8 cellular contexts compared by ENCODE assay signal in genomic region chr3:100603449-100603848, GRCh38. TPM values are rescaled to one million over a fixed set of nuclear protein-coding genes. Genes with fewer than 3 reads are reported as not detected.
DNase-seq lines count a peak whose midpoint lies in the region; ATAC-seq and TF ChIP-seq lines count a peak whose summit lies in the region.

No MANE protein-coding gene starts in this region.

- H3K79me2 ChIP-seq in fibroblast of lung (ENCODE audit: control insufficient read depth, insufficient read depth, low read length), result no peaks in the 10 kb centered on the region

- ATAC-seq in GM18870 (IDR thresholded peaks at IDR 0.05; ENCODE audit: unreplicated experiment) (peak; percentile 30), HG03196 (IDR thresholded peaks at IDR 0.05; ENCODE audit: unreplicated experiment) (peak; percentile 34), SK-N-SH treated with all-trans-retinoic acid at 6 μM for 48 hours (peak; percentile 99), sciatic nerve (peak; percentile 55)

- intact Hi-C loops in sciatic nerve (cut with DNase I), result no loop called here

- DNase-seq in COLO668 (lab: John Stamatoyannopoulos, UW; ENCODE audit: unreplicated experiment) (peak; percentile 9), fibroblast of lung (ENCODE audit: low read depth in 2 of 2) (peak; percentile 10 to 24), sciatic nerve (ENCODE audit: low spot score) (no peak), germinal center (ENCODE audit: low spot score) (no peak), activated gamma-delta T cell treated with Interleukin-2 at 50 U/mL for 16 hours (no peak)

- no peaks in the 10 kb centered on the region for H3K9me3 ChIP-seq in fibroblast of lung (ENCODE audit: control insufficient read depth, insufficient read depth, low read depth, low read length)

- peak overlapping the region; percentile 34 for H3K4me2 ChIP-seq in fibroblast of lung (ENCODE audit: extremely low read depth, insufficient read depth, low read length)

- peak; percentile 60 to 61 for TF ChIP-seq CTCF in fibroblast of lung (conservative IDR thresholded peaks at IDR 0.05 in 1 of 2, IDR thresholded peaks at IDR 0.05 in 1 of 2; ENCODE audit: low read depth in 1 of 2, low read length in 2 of 2)

- H3K36me3 ChIP-seq in fibroblast of lung (ENCODE audit: control insufficient read depth, insufficient read depth, low read length), result no peaks in the 10 kb centered on the region

- H3K27me3 ChIP-seq in fibroblast of lung (ENCODE audit: control insufficient read depth, insufficient read depth, low read length), result no peaks in the 10 kb centered on the region

- peak overlapping the region; percentile 53 for H2AFZ ChIP-seq in fibroblast of lung (ENCODE audit: low read length)

- H3K9ac ChIP-seq in fibroblast of lung (ENCODE audit: insufficient read depth, low read length), result no peak overlapping the region

- H4K20me1 ChIP-seq in fibroblast of lung (ENCODE audit: control insufficient read depth, extremely low read depth, insufficient read depth, low read length), result no peaks in the 10 kb centered on the region

- no peaks in the 10 kb centered on the region for H3K4me1 ChIP-seq in fibroblast of lung (ENCODE audit: control insufficient read depth, extremely low read depth, insufficient read depth, low read length)

- H3K4me3 ChIP-seq in fibroblast of lung (replicated peaks in 1 of 4; ENCODE audit: control extremely low read depth in 1 of 4, insufficient read depth in 1 of 4, low read depth in 3 of 4, low read length in 4 of 4), result no peak overlapping the region

- no peak overlapping the region for H3K27ac ChIP-seq in fibroblast of lung (ENCODE audit: insufficient read depth, low read length)

TF ChIP-seq in SK-N-SH treated with all-trans-retinoic acid at 6 μM for 48 hours, 23 proteins besides CTCF, POLR2A, EP300 and RAD21:
- TF ChIP-seq PATZ1 (CRISPR knock-in tag; IDR thresholded peaks at IDR 0.05; ENCODE audit: borderline replicate concordance) (no peak), ZC3H10 (CRISPR knock-in tag; IDR thresholded peaks at IDR 0.05) (no peak), OSR1 (CRISPR knock-in tag; IDR thresholded peaks at IDR 0.05) (no peak), ZFP30 (CRISPR knock-in tag; IDR thresholded peaks at IDR 0.05) (no peak), ZNF565 (CRISPR knock-in tag; conservative IDR thresholded peaks at IDR 0.05; ENCODE audit: low read depth) (no peak), PPARA (CRISPR knock-in tag; IDR thresholded peaks at IDR 0.05; ENCODE audit: borderline replicate concordance) (no peak), TSHZ2 (CRISPR knock-in tag; IDR thresholded peaks at IDR 0.05) (no peak), RARB (CRISPR knock-in tag; IDR thresholded peaks at IDR 0.05) (no peak), POU6F1 (CRISPR knock-in tag; IDR thresholded peaks at IDR 0.05; ENCODE audit: borderline replicate concordance, low read depth) (no peak), ESRRG (CRISPR knock-in tag; IDR thresholded peaks at IDR 0.05) (no peak), GLIS3 (CRISPR knock-in tag; IDR thresholded peaks at IDR 0.05) (no peak), TOX (CRISPR knock-in tag; IDR thresholded peaks at IDR 0.05; ENCODE audit: borderline replicate concordance) (no peak), ZNF8 (CRISPR knock-in tag; IDR thresholded peaks at IDR 0.05) (no peak), TCF4 (CRISPR knock-in tag; IDR thresholded peaks at IDR 0.05; ENCODE audit: borderline replicate concordance) (no peak), ARNTL (CRISPR knock-in tag; IDR thresholded peaks at IDR 0.05; ENCODE audit: borderline replicate concordance, low read depth) (no peak)

RNA-seq across cellular contexts. Expression of gene ADGRG7, which starts 6.0 kb away (rescaled TPM):
- total RNA-seq in fibroblast of lung (not detected in 2 replicates), sciatic nerve (not detected)
- not detected in 2 replicates for polyA plus RNA-seq in fibroblast of lung
- polyA plus RNA-seq in fibroblast of lung (2012), result not detected in 2 replicates
- not detected in 2 replicates for polyA minus RNA-seq in fibroblast of lung (ENCODE audit: low replicate concordance)

Comparison
In these comparisons a context has a peak if more than half of its experiments do, and no peak if none do; other contexts are left out.
1. DNase-seq: peak in COLO668 (single experiment) and fibroblast of lung (2 of 2); none in sciatic nerve (single experiment), germinal center (single experiment) and activated gamma-delta T cell treated with Interleukin-2 at 50 U/mL for 16 hours (single experiment).
2. ATAC-seq: peak in every context shown above with its lines; median percentile 99 in SK-N-SH treated with all-trans-retinoic acid at 6 μM for 48 hours; 55 in sciatic nerve; 34 in HG03196; 30 in GM18870.